Comparison of ENCODE assay signal across 8 cellular contexts in the genomic region with DNA sequence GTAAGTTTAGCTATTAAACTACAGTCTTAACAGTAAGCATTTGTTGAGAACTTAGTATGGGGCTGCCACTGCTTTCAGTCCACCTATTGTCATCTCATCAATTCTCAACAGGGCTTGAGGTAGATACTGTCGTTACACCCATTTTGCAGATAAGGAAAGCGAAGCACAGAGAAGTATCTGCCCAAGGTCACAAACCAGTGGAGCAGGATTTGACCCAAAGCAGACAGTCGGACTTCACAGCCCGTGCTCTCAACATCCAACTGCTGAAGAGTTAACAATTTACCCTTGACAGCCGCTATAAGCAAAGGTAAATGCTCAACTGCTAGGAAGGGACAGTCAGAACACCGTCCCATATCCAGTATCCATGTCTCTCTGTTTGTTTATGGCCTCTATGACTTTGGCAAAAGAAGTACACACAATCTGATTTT. TPM values are rescaled to one million over a fixed set of nuclear protein-coding genes. Genes with fewer than 3 reads are reported as not detected.
A peak's percentile ranks its signal among the peaks of the same experiment; 100 is the strongest.
DNase-seq lines count a peak whose midpoint lies in the region; ATAC-seq and TF ChIP-seq lines count a peak whose summit lies in the region.

No MANE protein-coding gene starts in this region.

- intact Hi-C loops in spleen (cut with DNase I; ENCODE audit: low total_unique reads) = no loop called here

- H3K4me1 ChIP-seq in adipocyte (ENCODE audit: control insufficient read depth, insufficient read depth, low read length) (peaks cover 49% of the 10 kb centered on the region), spleen (peaks cover 8 to 71% (median 58%) of the 10 kb centered on the region in 6 donors)

- no peaks in the 10 kb centered on the region for H3K36me3 ChIP-seq in adipocyte (ENCODE audit: control insufficient read depth, insufficient read depth, low read length, severe bottlenecking)
- no peaks in the 10 kb centered on the region for H3K36me3 ChIP-seq in spleen

- WGBS in spleen, 5 donors = 4 to 11% (median 7%) methylated on average over 6 of the region's 6 CpGs

- H3K27me3 ChIP-seq in adipocyte (replicated peaks; ENCODE audit: control insufficient read depth, insufficient read depth, low read length) (no peaks in the 10 kb centered on the region), spleen (replicated peaks in 1 of 7) (no peaks in the 10 kb centered on the region)

- no peak for TF ChIP-seq POLR2A in spleen (IDR thresholded peaks at IDR 0.05)

- ATAC-seq in HG02884 (IDR thresholded peaks at IDR 0.05; ENCODE audit: unreplicated experiment) = no peak

- H3K27ac ChIP-seq in spleen = peak overlapping the region; percentile 94 to 100 (median 99)

- H3K4me3 ChIP-seq in LNCaP clone FGC (ENCODE audit: low read depth, low read length) (peak overlapping the region; percentile 83), adipocyte (ENCODE audit: low read length) (peak overlapping the region; percentile 94), iPS-18c (ENCODE audit: insufficient read depth, low read depth, low read length) (peak overlapping the region; percentile 70), spleen (peak overlapping the region; percentile 59 to 92 (median 77))

- DNase-seq in EL = peak; percentile 27
- peak; percentile 65 for DNase-seq in LNCaP clone FGC (ENCODE audit: low read depth)
- no peak for DNase-seq in adipocyte (ENCODE audit: low read depth)
- no peak for DNase-seq in spleen
- no peak for DNase-seq in amniotic stem cell (lab: John Stamatoyannopoulos, UW)
- no peak for DNase-seq in activated CD4-positive, CD25-positive, alpha-beta regulatory T cell (lab: John Stamatoyannopoulos, UW)

- TF ChIP-seq CTCF in LNCaP clone FGC (IDR thresholded peaks at IDR 0.05; ENCODE audit: control insufficient read depth, extremely low read depth, insufficient read depth) (no peak), spleen (IDR thresholded peaks at IDR 0.05 in 8 of 11, conservative IDR thresholded peaks at IDR 0.05 in 3 of 11) (no peak)

- peak overlapping the region; percentile 96 for H3K9ac ChIP-seq in adipocyte (ENCODE audit: low read length)

- H3K9me3 ChIP-seq in adipocyte (ENCODE audit: control insufficient read depth, low read length) (no peaks in the 10 kb centered on the region), iPS-18c (ENCODE audit: control insufficient read depth, insufficient read depth, low read length) (peaks cover 4% of the 10 kb centered on the region), spleen (no peaks in the 10 kb centered on the region)

RNA-seq across cellular contexts. Expression of gene SIAH1, which starts 1.3 kb away (rescaled TPM):
- 10 to 100 TPM; 22.6 to 32.6 (median 27.6) TPM for total RNA-seq in spleen
- 10 to 100 TPM; 11.9 to 17.0 (median 16.0) TPM for polyA plus RNA-seq in spleen

Comparison
In these comparisons a context has a peak if more than half of its experiments do, and no peak if none do; other contexts are left out.
1. DNase-seq: peak in EL (single experiment) and LNCaP clone FGC (single experiment); none in adipocyte (single experiment), spleen (single experiment), amniotic stem cell (single experiment) and activated CD4-positive, CD25-positive, alpha-beta regulatory T cell (0 of 4).
2. Peak in every context shown above with its lines, with median percentiles within 50 percentile points of each other: H3K4me3 ChIP-seq.